10 cellular contexts compared by ENCODE assay signal in the genomic region with DNA sequence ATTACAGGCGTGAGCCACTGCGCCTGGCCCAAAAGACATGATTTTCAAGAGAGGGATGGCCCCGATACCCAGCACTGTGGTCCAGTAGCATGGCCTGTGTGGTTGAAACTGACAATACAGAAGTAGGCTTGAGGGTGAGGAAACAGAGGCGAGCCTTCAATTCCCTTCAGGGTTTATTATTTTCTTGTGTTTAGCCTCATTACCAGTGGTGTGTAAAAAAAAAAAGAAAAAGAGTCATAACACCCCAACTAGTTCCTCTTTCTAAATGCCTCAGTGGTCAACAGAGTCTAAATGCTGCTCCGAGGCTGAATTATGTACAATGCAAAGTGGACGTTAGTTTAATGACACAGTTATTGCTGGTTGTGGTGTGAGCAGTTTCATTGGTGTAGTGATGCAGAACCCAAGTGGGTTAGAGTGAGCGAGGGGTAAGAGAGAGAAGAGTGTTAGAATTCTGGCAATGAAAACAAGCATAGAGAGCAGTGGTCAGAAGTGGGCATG. TPM values are rescaled to one million over a fixed set of nuclear protein-coding genes. Genes with fewer than 3 reads are reported as not detected.
DNase-seq lines count a peak whose midpoint lies in the region; ATAC-seq and TF ChIP-seq lines count a peak whose summit lies in the region.
"Had no signal": no experiment of that assay in that cellular context is flagged by ENCODE, and none has a peak within 500 bp of the region (broad histone marks: within the 10 kb centered on the region; RNA-seq: fewer than 3 reads in every experiment).

No MANE protein-coding gene starts in this region.

- H2BK120ac ChIP-seq in neuronal stem cell (ENCODE audit: low read depth, low read length): no peak overlapping the region

- TF ChIP-seq CTCF in nephron progenitor cell (IDR thresholded peaks at IDR 0.05): no peak

- H3K36me3 Mint-ChIP-seq in nephron progenitor cell (ENCODE audit: low read depth): peaks cover 27% of the 10 kb centered on the region

- H3K9me3 Mint-ChIP-seq in nephron progenitor cell: peaks cover 6% of the 10 kb centered on the region

- no peak overlapping the region for H3K4me2 ChIP-seq in neuronal stem cell (ENCODE audit: insufficient read depth, low read length, poor library complexity, severe bottlenecking)

- H3K27ac ChIP-seq in neuronal stem cell (replicated peaks; ENCODE audit: low read length): no peak overlapping the region

- no peak overlapping the region for H2BK5ac ChIP-seq in neuronal stem cell (ENCODE audit: low read length)

- no peak overlapping the region for H4K91ac ChIP-seq in neuronal stem cell (ENCODE audit: low read depth, low read length, poor library complexity)

- H3K9ac ChIP-seq in neuronal stem cell (ENCODE audit: low read depth, low read length, poor library complexity): no peak overlapping the region

- DNase-seq in medulla oblongata (ENCODE audit: extremely low spot score) (peak; percentile 51), NCI-H1092 treated with DMSO at 0.1 percent for 48 hours (lab: John Stamatoyannopoulos, UW) (no peak), HCEC 1CT (no peak), neuronal stem cell (ENCODE audit: low spot score) (no peak), nephron progenitor cell (no peak)
- DNase-seq: central memory CD4-positive, alpha-beta T cell; NCI-H1417 treated with DMSO at 0.1 percent for 48 hours had no signal

- peaks cover 0 to 7% of the 10 kb centered on the region in 2 donors for H3K4me1 ChIP-seq in neuronal stem cell (ENCODE audit: control insufficient read depth in 2 of 2, insufficient read depth in 1 of 2, low read depth in 1 of 2, low read length in 2 of 2)

- H3K4ac ChIP-seq in neuronal stem cell (ENCODE audit: low read length): no peak overlapping the region

- H3K18ac ChIP-seq in neuronal stem cell (ENCODE audit: low read length): no peak overlapping the region

- no peak overlapping the region for H3K4me3 Mint-ChIP-seq in nephron progenitor cell

- H2AK5ac ChIP-seq in neuronal stem cell (ENCODE audit: low read depth, low read length): no peak overlapping the region

- H3K27me3 Mint-ChIP-seq in nephron progenitor cell (ENCODE audit: low read depth, poor library complexity): no peaks in the 10 kb centered on the region

- ATAC-seq in GM18858 (IDR thresholded peaks at IDR 0.05; ENCODE audit: unreplicated experiment) (peak; percentile 97), GM21737 (IDR thresholded peaks at IDR 0.05; ENCODE audit: unreplicated experiment) (peak; percentile 98), HG03521 (IDR thresholded peaks at IDR 0.05; ENCODE audit: unreplicated experiment) (peak; percentile 98)

- no peak overlapping the region for H3K14ac ChIP-seq in neuronal stem cell (ENCODE audit: low read length)

- H3K36me3 ChIP-seq in neuronal stem cell (replicated peaks in 1 of 2; ENCODE audit: control insufficient read depth in 2 of 2, insufficient read depth in 2 of 2, low read length in 2 of 2): peaks cover 0 to 8% of the 10 kb centered on the region in 2 donors

- H2BK15ac ChIP-seq in neuronal stem cell (ENCODE audit: low read length): no peak overlapping the region

- WGBS in neuronal stem cell (ENCODE audit: extremely low coverage in 2 of 2, insufficient read length in 2 of 2, insufficient replicate concordance in 1 of 2), 2 donors: no CpG with 5 or more reads among the region's 7 CpGs

- no peak overlapping the region for H2BK12ac ChIP-seq in neuronal stem cell (ENCODE audit: low read length)

- no peak overlapping the region for H3K4me3 ChIP-seq in neuronal stem cell (ENCODE audit: low read length in 2 of 2)

- H4K8ac ChIP-seq in neuronal stem cell (ENCODE audit: low read depth, low read length): no peak overlapping the region

- H3K23ac ChIP-seq in neuronal stem cell (ENCODE audit: low read depth, low read length, poor library complexity): no peak overlapping the region

- H2AFZ ChIP-seq in neuronal stem cell (ENCODE audit: low read length): no peak overlapping the region

- peaks cover 4% of the 10 kb centered on the region for H3K4me1 Mint-ChIP-seq in nephron progenitor cell

- H3K79me1 ChIP-seq in neuronal stem cell (ENCODE audit: low read depth, low read length): no peaks in the 10 kb centered on the region

- H3K9me3 ChIP-seq in neuronal stem cell (replicated peaks in 1 of 2; ENCODE audit: control insufficient read depth in 2 of 2, insufficient read depth in 1 of 2, low read depth in 1 of 2, low read length in 2 of 2): no peaks in the 10 kb centered on the region

- no peak overlapping the region for H3K27ac Mint-ChIP-seq in nephron progenitor cell

- no peaks in the 10 kb centered on the region for H3K27me3 ChIP-seq in neuronal stem cell (ENCODE audit: control insufficient read depth in 3 of 3, insufficient read depth in 3 of 3, low read depth in 1 of 3, low read length in 3 of 3)

RNA-seq across cellular contexts. Expression of gene SNX30, which starts 58.8 kb away (rescaled TPM):
- 7.6 TPM for polyA plus RNA-seq in neuronal stem cell (2013, experiment 1 of 2)
- polyA plus RNA-seq in neuronal stem cell (2013, experiment 2 of 2): 7.6 TPM
